In genomic region chr1:243253927-243254232, GRCh38 we compare ENCODE assay signal across 8 cellular contexts. TPM values are rescaled to one million over a fixed set of nuclear protein-coding genes. Genes with fewer than 3 reads are reported as not detected.
DNase-seq lines count a peak whose midpoint lies in the region; ATAC-seq and TF ChIP-seq lines count a peak whose summit lies in the region.

No MANE protein-coding gene starts in this region.

- H3K4me1 ChIP-seq in heart right ventricle (peaks cover 3 to 69% (median 62%) of the 10 kb centered on the region in 9 donors), thyroid gland (peaks cover 28 to 30% of the 10 kb centered on the region in 2 donors)

- H3K9me3 ChIP-seq in heart right ventricle, result no peaks in the 10 kb centered on the region
- H3K9me3 ChIP-seq in thyroid gland, result no peaks in the 10 kb centered on the region

- DNase-seq in heart right ventricle (no peak), Right ventricle myocardium superior (no peak), kidney epithelial cell (ENCODE audit: low read depth) (no peak), thyroid gland (no peak), HEK293T (ENCODE audit: extremely low spot score) (no peak)
- no peak for DNase-seq in activated naive CD4-positive, alpha-beta T cell treated with anti-CD3 and anti-CD28 coated beads, Interleukin-2, amount 50 U/mL, for 72 hours (ENCODE audit: low spot score in 2 of 2)

- H3K27ac Mint-ChIP-seq in activated naive CD4-positive, alpha-beta T cell treated with anti-CD3 and anti-CD28 coated beads, Interleukin-2, amount 50 U/mL, for 72 hours, result peak overlapping the region; percentile 92 to 99

- no peak for TF ChIP-seq CTCF in heart right ventricle (IDR thresholded peaks at IDR 0.05)
- no peak for TF ChIP-seq CTCF in kidney epithelial cell (IDR thresholded peaks at IDR 0.05; ENCODE audit: insufficient read depth, low read length, poor library complexity, severe bottlenecking)
- no peak for TF ChIP-seq CTCF in thyroid gland (IDR thresholded peaks at IDR 0.05)

- peaks cover 6% of the 10 kb centered on the region in 2 donors for H3K36me3 Mint-ChIP-seq in activated naive CD4-positive, alpha-beta T cell treated with anti-CD3 and anti-CD28 coated beads, Interleukin-2, amount 50 U/mL, for 72 hours

- H3K9me3 Mint-ChIP-seq in activated naive CD4-positive, alpha-beta T cell treated with anti-CD3 and anti-CD28 coated beads, Interleukin-2, amount 50 U/mL, for 72 hours, result no peaks in the 10 kb centered on the region

- CTCF ChIA-PET in HEK293T (lab: Yijun Ruan, JAX), result no interaction called here

- peak overlapping the region; percentile 87 to 99 (median 97) for H3K27ac ChIP-seq in heart right ventricle
- H3K27ac ChIP-seq in thyroid gland, result peak overlapping the region; percentile 95 to 99 (median 99)

- POLR2A ChIA-PET in HEK293T (lab: Yijun Ruan, JAX), result interaction anchor here (1.5 kb wide), 1 partner anchor 54 kb away, joined by 3 read pairs; no protein-coding TSS in a partner anchor

- ATAC-seq in heart right ventricle, result no peak
- ATAC-seq in Right ventricle myocardium superior (ENCODE audit: poor library complexity), result no peak
- no peak for ATAC-seq in activated naive CD4-positive, alpha-beta T cell treated with anti-CD3 and anti-CD28 coated beads, Interleukin-2, amount 50 U/mL, for 72 hours
- no peak for ATAC-seq in GM19023 (IDR thresholded peaks at IDR 0.05; ENCODE audit: unreplicated experiment)
- ATAC-seq in GM18517 (IDR thresholded peaks at IDR 0.05; ENCODE audit: unreplicated experiment), result no peak

- intact Hi-C loops in heart right ventricle (cut with DNase I) (loop anchor here in 1 of 10 donors (5.0 kb wide), 1 partner anchor 37 kb away; no protein-coding TSS in a partner anchor), Right ventricle myocardium superior (cut with DNase I) (no loop called here), thyroid gland (cut with DNase I) (no loop called here)

- no peak for TF ChIP-seq POLR2A in thyroid gland (IDR thresholded peaks at IDR 0.05)

- 0 to 1% methylated on average over 4 of the region's 4 CpGs for WGBS in heart right ventricle, 2 donors
- WGBS in thyroid gland, 2 donors, result 1 to 6% methylated on average over 4 of the region's 4 CpGs

- H3K36me3 ChIP-seq in heart right ventricle (no peaks in the 10 kb centered on the region), kidney epithelial cell (ENCODE audit: control insufficient read depth, insufficient read depth, low read length) (no peaks in the 10 kb centered on the region), thyroid gland (no peaks in the 10 kb centered on the region)

- H3K27me3 ChIP-seq in heart right ventricle (no peaks in the 10 kb centered on the region), kidney epithelial cell (ENCODE audit: control insufficient read depth, insufficient read depth, low read length) (no peaks in the 10 kb centered on the region), thyroid gland (no peaks in the 10 kb centered on the region)

- H3K4me3 ChIP-seq in heart right ventricle, result peak overlapping the region; percentile 69 to 95 (median 86)
- peak overlapping the region; percentile 99 for H3K4me3 ChIP-seq in kidney epithelial cell (ENCODE audit: low read depth, low read length)
- peak overlapping the region in 2 of 3 donors; percentile 77 to 79 for H3K4me3 ChIP-seq in thyroid gland (replicated peaks in 1 of 3)

TF ChIP-seq in HEK293T, 16 proteins besides CTCF, POLR2A, EP300 and RAD21:
- TF ChIP-seq SUZ12 (IDR thresholded peaks at IDR 0.05), result no peak
- TF ChIP-seq PKNOX1 (IDR thresholded peaks at IDR 0.05), result no peak
- TF ChIP-seq TARDBP (IDR thresholded peaks at IDR 0.05), result no peak
- TF ChIP-seq HDGF (IDR thresholded peaks at IDR 0.05; ENCODE audit: borderline replicate concordance), result no peak
- TF ChIP-seq ARNT (IDR thresholded peaks at IDR 0.05), result no peak
- TF ChIP-seq NFRKB (IDR thresholded peaks at IDR 0.05), result no peak
- no peak for TF ChIP-seq FOXA1 (IDR thresholded peaks at IDR 0.05)
- no peak for TF ChIP-seq FOXM1 (IDR thresholded peaks at IDR 0.05; ENCODE audit: borderline replicate concordance)
- no peak for TF ChIP-seq ZNF384 (IDR thresholded peaks at IDR 0.05)
- TF ChIP-seq FOXK2 (IDR thresholded peaks at IDR 0.05), result no peak
TF ChIP-seq in HEK293T: peak in this region for 0.

RNA-seq across cellular contexts. Expression of gene CEP170, which starts 1.2 kb away (rescaled TPM):
- total RNA-seq in heart right ventricle (10 to 100 TPM; 37.2 to 75.5 (median 56.0) TPM), Right ventricle myocardium superior (45.0 TPM), kidney epithelial cell (82.0 and 82.2 TPM in 2 replicates), thyroid gland (10 to 100 TPM; 62.8 to 93.8 (median 75.3) TPM)
- 10 to 100 TPM in 1 of 2 donors, 1 to 10 TPM in 1; 7.3 to 35.4 TPM for polyA plus RNA-seq in heart right ventricle
- 10 to 100 TPM; 51.9 to 72.9 TPM for total RNA-seq in activated naive CD4-positive, alpha-beta T cell treated with anti-CD3 and anti-CD28 coated beads, Interleukin-2, amount 50 U/mL, for 72 hours

RNA-seq across cellular contexts. Expression of gene SDCCAG8, which starts 2.0 kb away (rescaled TPM):
- 10 to 100 TPM; 17.0 to 37.1 (median 29.1) TPM for total RNA-seq in heart right ventricle
- polyA plus RNA-seq in heart right ventricle, result 10 to 100 TPM in 1 of 2 donors, 1 to 10 TPM in 1; 7.7 to 20.3 TPM
- 16.5 TPM for total RNA-seq in Right ventricle myocardium superior
- 10 to 100 TPM; 30.1 to 37.3 TPM for total RNA-seq in activated naive CD4-positive, alpha-beta T cell treated with anti-CD3 and anti-CD28 coated beads, Interleukin-2, amount 50 U/mL, for 72 hours
- total RNA-seq in kidney epithelial cell, result 38.3 and 46.9 TPM in 2 replicates
- total RNA-seq in thyroid gland, result 100 to 1,000 TPM; 105 to 193 (median 115) TPM
